In the genomic region with DNA sequence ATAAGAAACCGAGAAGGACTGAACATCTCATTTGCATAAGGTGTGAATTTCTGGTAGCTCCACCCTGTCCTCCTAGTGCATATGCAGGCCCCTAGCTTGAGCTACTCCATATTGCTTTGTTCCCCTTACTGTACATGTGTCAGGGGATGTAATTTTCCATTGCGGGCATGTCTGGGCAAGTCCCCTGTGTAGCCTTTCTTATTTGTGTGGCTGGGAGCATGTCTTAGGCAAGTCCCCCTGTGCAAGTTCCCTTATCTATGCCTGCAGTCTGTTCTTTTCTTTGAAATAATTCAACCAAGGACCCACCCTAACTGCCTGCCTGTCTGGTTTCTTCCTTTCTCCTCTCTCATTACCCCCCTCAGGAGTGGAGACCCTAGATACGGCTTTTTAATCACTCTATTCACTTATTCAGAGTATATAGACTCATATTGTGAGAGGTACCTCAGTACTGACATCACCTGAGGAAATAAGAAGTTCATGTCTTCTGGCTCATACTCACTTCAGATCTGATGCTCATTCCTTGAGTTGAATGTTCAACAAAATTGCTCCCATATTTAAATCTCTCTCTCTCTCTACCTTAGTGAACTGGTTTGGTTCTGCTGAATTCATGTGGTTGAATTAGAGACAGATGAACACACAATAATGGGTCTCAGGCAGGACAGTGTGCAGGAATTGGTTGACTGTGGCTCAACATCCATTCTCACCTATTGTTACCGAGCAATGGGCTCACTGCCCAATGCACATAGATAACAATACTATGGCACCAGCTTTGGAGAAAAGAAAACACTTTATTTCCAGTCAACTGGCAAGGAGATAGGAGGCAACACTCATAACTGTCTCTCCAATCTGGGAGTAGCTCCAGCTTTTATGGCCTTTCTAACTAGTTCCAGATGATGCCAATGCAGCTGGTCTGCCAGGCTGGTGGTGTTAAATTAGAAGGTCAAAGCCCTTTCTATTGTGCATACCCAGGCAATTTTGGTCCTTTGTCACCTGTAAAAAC, we compare ENCODE assay signal across 1 cellular context.
TF ChIP-seq lines count a peak whose summit lies in the region.

No MANE protein-coding gene starts in this region.

TF ChIP-seq in K562, 482 proteins besides CTCF, POLR2A, EP300 and RAD21:
- TF ChIP-seq CBFA2T3 (IDR thresholded peaks at IDR 0.05) (peak; percentile 25; the same call in 1 of the 2 replicates), ZNF311 (CRISPR knock-in tag; IDR thresholded peaks at IDR 0.05) (peak; percentile 30; the same call in 1 of the 2 replicates), ZNF778 (CRISPR knock-in tag; IDR thresholded peaks at IDR 0.05) (no peak), TAF7 (tag; IDR thresholded peaks at IDR 0.05) (no peak), ZFP36 (IDR thresholded peaks at IDR 0.05; ENCODE audit: low read depth, low read length, partially characterized antibody) (peak; percentile 77), NR4A1 (CRISPR knock-in tag; IDR thresholded peaks at IDR 0.05) (no peak), NR4A1 (tag; IDR thresholded peaks at IDR 0.05) (peak; percentile 76; the same call in 1 of the 2 replicates)
TF ChIP-seq in K562: peak in this region for 4.
